ENCODE assay signal across 8 cellular contexts in the genomic region with DNA sequence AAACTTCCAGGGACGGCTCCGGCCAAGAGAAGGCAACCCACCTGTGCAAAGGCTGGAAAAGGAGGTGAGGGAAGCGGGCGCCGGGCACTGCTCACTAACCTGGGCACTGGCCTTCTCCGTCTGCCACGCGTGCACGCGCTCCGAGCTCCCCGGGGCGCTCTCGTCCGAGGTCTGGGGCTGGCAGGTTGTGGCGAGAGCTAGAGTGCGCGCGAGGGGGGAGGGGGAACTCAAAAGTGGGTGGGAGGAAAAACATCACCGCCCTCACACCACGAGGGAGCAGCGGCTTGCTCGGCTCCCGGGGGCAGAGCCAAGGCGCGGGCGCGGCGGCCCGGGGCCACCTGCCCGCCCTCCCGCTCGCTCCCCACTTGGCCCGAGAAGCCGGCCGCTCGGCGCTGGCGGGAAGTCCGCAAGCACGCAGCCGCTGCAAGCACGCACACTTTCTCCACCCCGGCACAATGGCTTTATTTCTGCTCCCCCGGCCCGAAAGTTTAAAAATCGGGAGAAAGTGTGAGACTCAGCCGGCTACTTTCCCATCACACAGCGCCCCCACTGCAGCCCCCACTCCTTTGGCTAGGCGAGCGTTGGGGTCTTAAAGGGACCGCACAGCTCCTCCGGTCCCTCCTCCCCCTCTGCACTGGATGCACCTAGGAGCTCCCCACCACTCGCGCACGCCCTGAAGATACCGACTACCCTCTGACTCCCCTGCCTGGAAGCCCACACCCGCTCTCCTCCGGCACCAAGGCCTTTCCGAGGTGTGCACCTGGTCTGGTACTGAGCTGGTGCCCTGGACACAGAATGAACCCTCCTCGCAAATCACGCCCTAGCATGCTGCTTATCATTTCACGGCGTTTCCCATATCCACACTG. TPM values are rescaled to one million over a fixed set of nuclear protein-coding genes. Genes with fewer than 3 reads are reported as not detected.
DNase-seq lines count a peak whose midpoint lies in the region; ATAC-seq and TF ChIP-seq lines count a peak whose summit lies in the region.

A gene with protein sequence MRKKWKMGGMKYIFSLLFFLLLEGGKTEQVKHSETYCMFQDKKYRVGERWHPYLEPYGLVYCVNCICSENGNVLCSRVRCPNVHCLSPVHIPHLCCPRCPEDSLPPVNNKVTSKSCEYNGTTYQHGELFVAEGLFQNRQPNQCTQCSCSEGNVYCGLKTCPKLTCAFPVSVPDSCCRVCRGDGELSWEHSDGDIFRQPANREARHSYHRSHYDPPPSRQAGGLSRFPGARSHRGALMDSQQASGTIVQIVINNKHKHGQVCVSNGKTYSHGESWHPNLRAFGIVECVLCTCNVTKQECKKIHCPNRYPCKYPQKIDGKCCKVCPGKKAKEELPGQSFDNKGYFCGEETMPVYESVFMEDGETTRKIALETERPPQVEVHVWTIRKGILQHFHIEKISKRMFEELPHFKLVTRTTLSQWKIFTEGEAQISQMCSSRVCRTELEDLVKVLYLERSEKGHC (minus strand): TSS at position 173 of the 866 bp plus-strand sequence. CDS start 3,636 bp downstream, outside the sequence.

- intact Hi-C loops in right lobe of liver (cut with DNase I): no loop called here

- H3K36me3 ChIP-seq in BLaER1 (no peaks in the 10 kb centered on the region), right lobe of liver (no peaks in the 10 kb centered on the region), thymus (ENCODE audit: control insufficient read depth, insufficient read depth) (no peaks in the 10 kb centered on the region)

- H3K4me1 ChIP-seq in BLaER1 (peaks cover 17% of the 10 kb centered on the region), right lobe of liver (no peaks in the 10 kb centered on the region), thymus (ENCODE audit: control insufficient read depth, insufficient read depth, low read length) (no peaks in the 10 kb centered on the region)

- H3K27me3 ChIP-seq in BLaER1 (peaks cover 82% of the 10 kb centered on the region), right lobe of liver (no peaks in the 10 kb centered on the region), thymus (ENCODE audit: control insufficient read depth, insufficient read depth) (no peaks in the 10 kb centered on the region)

- H4K20me1 ChIP-seq in BLaER1: no peaks in the 10 kb centered on the region; the same call in 1 of the 2 replicates

- no peak for TF ChIP-seq POLR2A in right lobe of liver (IDR thresholded peaks at IDR 0.05)

- H3K9ac ChIP-seq in BLaER1: peak within 1 kb of the TSS; percentile 36; the same call in 1 of the 2 replicates

- peak within 1 kb of the TSS; percentile 63 for H3K4me3 ChIP-seq in BLaER1
- H3K4me3 ChIP-seq in right lobe of liver: peak within 1 kb of the TSS in 2 of 3 donors; percentile 4 to 20
- H3K4me3 ChIP-seq in thymus (ENCODE audit: low read length): peak within 1 kb of the TSS; percentile 51

- H3K27ac ChIP-seq in BLaER1: no peak within 1 kb of the TSS
- no peak within 1 kb of the TSS for H3K27ac ChIP-seq in right lobe of liver
- no peak within 1 kb of the TSS for H3K27ac ChIP-seq in thymus (ENCODE audit: low read depth)

- H3K9me3 ChIP-seq in BLaER1: no peaks in the 10 kb centered on the region
- no peaks in the 10 kb centered on the region for H3K9me3 ChIP-seq in right lobe of liver
- no peaks in the 10 kb centered on the region for H3K9me3 ChIP-seq in thymus (ENCODE audit: control insufficient read depth)

- WGBS in right lobe of liver (ENCODE audit: insufficient coverage, low coverage, low lambda C conversion rate, missing lambda C conversion rate): 25% methylated on average over 18 of the region's 64 CpGs
- WGBS in thymus: 2% methylated on average over 62 of the region's 64 CpGs

- no peak for TF ChIP-seq CTCF in right lobe of liver (IDR thresholded peaks at IDR 0.05)

- ATAC-seq in right lobe of liver: peak in 3 of 4 donors; percentile 47 to 60 (median 55)

- in situ Hi-C loops in T47D (cut with HindIII; ENCODE audit: low pct_unique_long_range_greater_than_20kb, low sequenced_read_pairs): no loop called here

- peak within 1 kb of the TSS; percentile 73 for H3K4me2 ChIP-seq in BLaER1

- DNase-seq in NCI-H1092 treated with DMSO at 0.1 percent for 48 hours (lab: John Stamatoyannopoulos, UW): peak; percentile 66
- peak; percentile 2 to 16 for DNase-seq in T47D (ENCODE audit: low read depth in 1 of 2, low spot score in 1 of 2)
- DNase-seq in right lobe of liver: peak; percentile 33 to 53 (median 37)
- DNase-seq in T-helper 1 cell: no peak
- no peak for DNase-seq in SIG-M5 (lab: John Stamatoyannopoulos, UW)
- DNase-seq in NAMALWA (ENCODE audit: low spot score): no peak

RNA-seq across cellular contexts. Expression of the gene that starts here (rescaled TPM):
- under 1 TPM; 0.05 to 0.56 (median 0.21) TPM for total RNA-seq in right lobe of liver
- polyA plus RNA-seq in thymus: 3.2 TPM

Comparison
In these comparisons a context has a peak if more than half of its experiments do, and no peak if none do; other contexts are left out.
1. Peak in DNase-seq, ATAC-seq and H3K4me3 ChIP-seq in right lobe of liver; RNA of the gene not detected or under 1 TPM.
2. H3K4me3 ChIP-seq: peak in every context shown above with its lines; median percentile 63 in BLaER1; 51 in thymus; 12 in right lobe of liver.
3. DNase-seq: peak in NCI-H1092 treated with DMSO at 0.1 percent for 48 hours (single experiment) and T47D (2 of 2); none in T-helper 1 cell (0 of 5), SIG-M5 (single experiment) and NAMALWA (single experiment).